In the genomic region with DNA sequence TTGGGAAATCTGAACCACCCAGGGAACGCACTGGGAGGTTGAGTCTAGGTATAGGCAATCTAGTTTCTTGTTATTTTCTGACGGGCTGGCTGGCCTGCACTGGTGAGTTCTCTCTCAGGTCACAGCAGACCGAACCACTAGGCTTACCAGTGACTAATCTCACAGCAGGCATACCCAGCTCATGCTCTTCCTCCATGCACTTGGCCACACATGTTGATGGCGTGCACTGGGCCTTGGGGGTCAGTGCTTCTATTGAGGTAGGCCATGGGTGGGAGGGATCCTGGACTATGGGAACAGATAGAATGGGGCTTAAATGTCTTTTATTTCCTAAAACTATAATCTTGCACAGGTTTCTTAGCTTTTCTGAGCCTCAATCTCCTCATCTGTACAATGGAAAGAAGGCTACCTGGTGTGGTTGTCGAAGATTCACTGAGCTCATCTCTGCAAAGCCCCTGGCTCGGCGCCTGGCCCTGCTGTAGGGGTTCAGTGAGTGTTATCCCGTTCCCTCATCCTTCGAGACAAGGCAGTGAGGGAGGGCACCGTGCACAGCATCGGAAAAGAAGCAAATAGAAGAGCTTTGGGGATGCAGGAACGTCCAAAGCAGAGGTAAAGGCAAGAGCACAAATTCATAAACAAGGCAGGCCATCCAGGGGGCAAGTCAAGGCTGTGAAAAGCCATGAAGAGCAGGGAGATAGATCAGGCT, we compare ENCODE assay signal across 13 cellular contexts. TPM values are rescaled to one million over a fixed set of nuclear protein-coding genes. Genes with fewer than 3 reads are reported as not detected.
DNase-seq lines count a peak whose midpoint lies in the region; ATAC-seq and TF ChIP-seq lines count a peak whose summit lies in the region.
"Had no signal": no experiment of that assay in that cellular context is flagged by ENCODE, and none has a peak within 500 bp of the region (broad histone marks: within the 10 kb centered on the region; RNA-seq: fewer than 3 reads in every experiment).

No MANE protein-coding gene starts in this region.

- no peaks in the 10 kb centered on the region for H3K9me3 ChIP-seq in neural progenitor cell (ENCODE audit: low read depth)

- H3K36me3 ChIP-seq in neural progenitor cell: no peaks in the 10 kb centered on the region

- TF ChIP-seq CTCF in chondrocyte (IDR thresholded peaks at IDR 0.05): no peak
- TF ChIP-seq CTCF in neural progenitor cell (IDR thresholded peaks at IDR 0.05): no peak

- H3K4me3 ChIP-seq in neural progenitor cell: no peak overlapping the region

- H3K9me3 Mint-ChIP-seq in chondrocyte (ENCODE audit: low read depth): no peaks in the 10 kb centered on the region
- peaks cover 2% of the 10 kb centered on the region for H3K9me3 Mint-ChIP-seq in neural progenitor cell
- H3K9me3 Mint-ChIP-seq: activated T-cell treated with anti-CD3 and anti-CD28 coated beads, Interleukin-2, amount 50 U/mL, for 4 hours; neural crest cell had no signal

- H3K27me3 Mint-ChIP-seq in chondrocyte (ENCODE audit: low read depth) (no peaks in the 10 kb centered on the region), neural progenitor cell (ENCODE audit: insufficient read depth, low read depth) (peaks cover 22% of the 10 kb centered on the region)

- no peaks in the 10 kb centered on the region for H3K27me3 ChIP-seq in neural progenitor cell

- H3K79me2 ChIP-seq in neural progenitor cell (ENCODE audit: low read depth): no peaks in the 10 kb centered on the region

- peaks cover 11% of the 10 kb centered on the region for H3K4me1 ChIP-seq in neural progenitor cell

- H3K4me1 Mint-ChIP-seq in chondrocyte (ENCODE audit: low read depth): peaks cover 34% of the 10 kb centered on the region
- H3K4me1 Mint-ChIP-seq in neural progenitor cell: peaks cover 26% of the 10 kb centered on the region

- no peak overlapping the region for H2AFZ ChIP-seq in neural progenitor cell (replicated peaks)

- H3F3A ChIP-seq in neural progenitor cell (ENCODE audit: low read depth): peaks cover 10% of the 10 kb centered on the region

- ATAC-seq in HG03108 (IDR thresholded peaks at IDR 0.05; ENCODE audit: unreplicated experiment) (no peak), GM19467 (IDR thresholded peaks at IDR 0.05; ENCODE audit: unreplicated experiment) (no peak), HG03457 (IDR thresholded peaks at IDR 0.05; ENCODE audit: unreplicated experiment) (no peak)
- ATAC-seq: activated T-cell treated with anti-CD3 and anti-CD28 coated beads, Interleukin-2, amount 50 U/mL, for 4 hours had no signal

- H3K36me3 Mint-ChIP-seq in chondrocyte (ENCODE audit: low read depth) (no peaks in the 10 kb centered on the region), neural progenitor cell (no peaks in the 10 kb centered on the region)

- H3K27ac Mint-ChIP-seq in chondrocyte (ENCODE audit: unreplicated experiment) (peak overlapping the region; percentile 82), neural progenitor cell (peak overlapping the region; percentile 38)

- H3K4me3 Mint-ChIP-seq in chondrocyte (ENCODE audit: unreplicated experiment): no peak overlapping the region
- H3K4me3 Mint-ChIP-seq in neural progenitor cell: peak overlapping the region; percentile 66
- H3K4me3 Mint-ChIP-seq: activated T-cell treated with anti-CD3 and anti-CD28 coated beads, Interleukin-2, amount 50 U/mL, for 4 hours had no signal

- peak overlapping the region; percentile 67 for H3K4me2 ChIP-seq in neural progenitor cell

- DNase-seq in Daoy (ENCODE audit: low read depth) (peak; percentile 67), NCI-H226 (peak; percentile 19), chondrocyte (ENCODE audit: low spot score) (no peak), neural progenitor cell (ENCODE audit: low spot score) (no peak), cerebellar cortex (ENCODE audit: low spot score) (no peak)
- DNase-seq: activated T-cell treated with anti-CD3 and anti-CD28 coated beads, Interleukin-2, amount 50 U/mL, for 4 hours; effector CD4-positive, alpha-beta T cell; NCI-H524 treated with DMSO at 0.1 percent for 48 hours; stimulated activated CD4-positive, alpha-beta T cell treated with anti-CD3 and anti-CD28 coated beads, Interleukin-4, amount 100 ng/mL, for 4 hours had no signal

- H3K27ac ChIP-seq in neural progenitor cell: no peak overlapping the region

- no peaks in the 10 kb centered on the region for H4K20me1 ChIP-seq in neural progenitor cell (ENCODE audit: low read depth)

- no peak overlapping the region for H3K9ac ChIP-seq in neural progenitor cell

RNA-seq across cellular contexts. Expression of a gene that starts 41.3 kb away (rescaled TPM):
- 52.2 and 74.7 TPM in 2 replicates for total RNA-seq in Daoy (2014; rRNA removed; shearing (Covaris generic))
- total RNA-seq in chondrocyte (23.8 to 25.7 TPM (median 24.8 TPM) in 3 replicates), neural progenitor cell (ENCODE audit: low replicate concordance) (25.3 and 29.9 TPM in 2 replicates)

Comparison
In these comparisons a context has a peak if more than half of its experiments do, and no peak if none do; other contexts are left out.
1. DNase-seq: peak in Daoy (single experiment) and NCI-H226 (single experiment); none in chondrocyte (single experiment), neural progenitor cell (single experiment) and cerebellar cortex (single experiment).